1 cellular context compared by ENCODE assay signal in the genomic region with DNA sequence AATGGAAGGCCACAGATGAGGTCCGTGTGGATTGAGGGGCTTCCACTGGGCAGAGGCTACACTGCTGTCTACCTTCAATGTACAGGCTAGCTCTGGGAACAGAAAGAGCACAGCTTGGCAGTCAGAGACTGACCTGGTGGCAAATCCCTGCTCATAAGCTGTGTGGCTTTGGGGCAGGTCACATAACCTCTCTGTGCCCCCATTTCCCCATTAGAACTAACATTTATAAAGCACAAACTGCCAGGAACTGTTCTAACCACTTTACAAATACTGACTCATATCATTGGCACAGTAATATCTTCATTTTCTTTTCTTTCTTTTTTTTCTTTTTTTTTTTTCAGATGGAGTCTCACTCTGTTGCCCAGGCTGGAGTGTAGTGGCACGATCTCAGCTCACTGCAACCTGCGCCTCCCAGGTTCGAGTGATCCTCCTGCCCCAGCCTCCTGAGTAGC.
TF ChIP-seq lines count a peak whose summit lies in the region.

No MANE protein-coding gene starts in this region.

TF ChIP-seq in HCT116, 20 proteins besides CTCF, POLR2A, EP300 and RAD21 (continued from another document):
- TF ChIP-seq REST (IDR thresholded peaks at IDR 0.05; ENCODE audit: low read depth), result no peak
- TF ChIP-seq JUND (IDR thresholded peaks at IDR 0.05), result no peak
- TF ChIP-seq SIN3A (IDR thresholded peaks at IDR 0.05; ENCODE audit: low read depth), result no peak
- peak; percentile 11; the same call in 1 of the 2 replicates for TF ChIP-seq POLR2AphosphoS5 (IDR thresholded peaks at IDR 0.05; ENCODE audit: low read depth, low read length)
- no peak for TF ChIP-seq ELF1 (IDR thresholded peaks at IDR 0.05; ENCODE audit: borderline replicate concordance, low read depth)
- TF ChIP-seq, protein P1, sequence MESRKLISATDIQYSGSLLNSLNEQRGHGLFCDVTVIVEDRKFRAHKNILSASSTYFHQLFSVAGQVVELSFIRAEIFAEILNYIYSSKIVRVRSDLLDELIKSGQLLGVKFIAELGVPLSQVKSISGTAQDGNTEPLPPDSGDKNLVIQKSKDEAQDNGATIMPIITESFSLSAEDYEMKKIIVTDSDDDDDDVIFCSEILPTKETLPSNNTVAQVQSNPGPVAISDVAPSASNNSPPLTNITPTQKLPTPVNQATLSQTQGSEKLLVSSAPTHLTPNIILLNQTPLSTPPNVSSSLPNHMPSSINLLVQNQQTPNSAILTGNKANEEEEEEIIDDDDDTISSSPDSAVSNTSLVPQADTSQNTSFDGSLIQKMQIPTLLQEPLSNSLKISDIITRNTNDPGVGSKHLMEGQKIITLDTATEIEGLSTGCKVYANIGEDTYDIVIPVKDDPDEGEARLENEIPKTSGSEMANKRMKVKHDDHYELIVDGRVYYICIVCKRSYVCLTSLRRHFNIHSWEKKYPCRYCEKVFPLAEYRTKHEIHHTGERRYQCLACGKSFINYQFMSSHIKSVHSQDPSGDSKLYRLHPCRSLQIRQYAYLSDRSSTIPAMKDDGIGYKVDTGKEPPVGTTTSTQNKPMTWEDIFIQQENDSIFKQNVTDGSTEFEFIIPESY (IDR thresholded peaks at IDR 0.05; ENCODE audit: extremely low read depth, insufficient replicate concordance, low read length), result no peak
